Comparison of ENCODE assay signal across 23 cellular contexts in the genomic region with DNA sequence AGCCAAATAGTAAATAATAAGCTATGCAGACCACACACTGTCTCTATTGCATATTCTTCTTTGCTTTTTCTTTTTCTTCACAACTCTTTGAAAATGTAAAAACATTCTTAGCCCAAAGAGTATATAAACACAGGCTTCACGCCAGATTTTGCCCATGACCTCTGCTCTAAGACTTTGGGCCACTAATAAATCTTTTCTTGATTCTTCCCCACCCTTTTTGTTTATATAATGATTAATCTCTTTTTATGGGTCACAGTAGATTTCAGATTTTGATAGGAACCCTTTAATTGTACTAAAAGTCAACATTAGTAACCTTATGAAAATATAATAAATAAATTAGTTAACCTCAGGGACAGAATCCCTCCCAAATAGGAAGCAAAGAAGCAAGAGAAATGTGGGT. TPM values are rescaled to one million over a fixed set of nuclear protein-coding genes. Genes with fewer than 3 reads are reported as not detected.
DNase-seq lines count a peak whose midpoint lies in the region; ATAC-seq and TF ChIP-seq lines count a peak whose summit lies in the region.
"Had no signal": no experiment of that assay in that cellular context is flagged by ENCODE, and none has a peak within 500 bp of the region (broad histone marks: within the 10 kb centered on the region; RNA-seq: fewer than 3 reads in every experiment).

No MANE protein-coding gene starts in this region.

- CTCF ChIA-PET in PC-9 (lab: Charles Lee): interaction anchor here (0.5 kb wide), 1 partner anchor 96 kb away, joined by 5 read pairs; no protein-coding TSS in a partner anchor

- in situ Hi-C loops in KBM-7 (cut with MboI; ENCODE audit: low pct_unique_long_range_greater_than_20kb, low sequenced_read_pairs): no loop called here

- no peak overlapping the region for H3K4me3 ChIP-seq in PC-9
- H3K4me3 ChIP-seq in fibroblast of lung (replicated peaks in 1 of 4; ENCODE audit: control extremely low read depth in 1 of 4, insufficient read depth in 1 of 4, low read depth in 3 of 4, low read length in 4 of 4): no peak overlapping the region
- H3K4me3 ChIP-seq: K562 had no signal

- no peaks in the 10 kb centered on the region for H3K9me3 ChIP-seq in PC-9 (ENCODE audit: insufficient read depth, low read depth)
- no peaks in the 10 kb centered on the region for H3K9me3 ChIP-seq in fibroblast of lung (ENCODE audit: control insufficient read depth, insufficient read depth, low read depth, low read length)

- no peaks in the 10 kb centered on the region for H3F3A ChIP-seq in PC-9 (ENCODE audit: insufficient read depth, low read depth)

- TF ChIP-seq CTCF in PC-9 (conservative IDR thresholded peaks at IDR 0.05) (no peak), fibroblast of lung (conservative IDR thresholded peaks at IDR 0.05 in 1 of 2, IDR thresholded peaks at IDR 0.05 in 1 of 2; ENCODE audit: low read depth in 1 of 2, low read length in 2 of 2) (no peak)

- no peak overlapping the region for H3K9ac ChIP-seq in fibroblast of lung (ENCODE audit: insufficient read depth, low read length)

- H2AFZ ChIP-seq in PC-9 (no peak overlapping the region), fibroblast of lung (ENCODE audit: low read length) (no peak overlapping the region)

- no peaks in the 10 kb centered on the region for H3K9me2 ChIP-seq in PC-9 (ENCODE audit: insufficient read depth)

- H3K27ac ChIP-seq in PC-9: no peak overlapping the region
- H3K27ac ChIP-seq in fibroblast of lung (ENCODE audit: insufficient read depth, low read length): no peak overlapping the region

- ATAC-seq in GM19395 (IDR thresholded peaks at IDR 0.05; ENCODE audit: unreplicated experiment): no peak
- ATAC-seq: HepG2, K562, Right ventricle myocardium inferior had no signal

- peak overlapping the region; percentile 37; the same call in 1 of the 2 replicates for H3K4me2 ChIP-seq in PC-9
- H3K4me2 ChIP-seq in fibroblast of lung (ENCODE audit: extremely low read depth, insufficient read depth, low read length): no peak overlapping the region

- DNase-seq in HT-29 (ENCODE audit: low spot score) (peak; percentile 69), PC-9 (peak in 1 of 2 experiments; percentile 38), fibroblast of lung (ENCODE audit: low read depth in 2 of 2) (peak; percentile 10 to 31), stromal cell of bone marrow (ENCODE audit: low read depth) (peak; percentile 21), OCI-M2 (lab: John Stamatoyannopoulos, UW; ENCODE audit: unreplicated experiment) (no peak), KBM-7 (no peak)
- DNase-seq: CD4-positive, CD25-positive, alpha-beta regulatory T cell; COR-L47; DMS 273 treated with DMSO at 0.1 percent for 48 hours; DMS79 treated with DMSO at 0.1 percent for 48 hours; H7; HFFc6; NCI-H1436; NCI-H2029; NCI-H2227 treated with DMSO at 0.1 percent for 48 hours; NCI-H510A; NCI-H748 treated with DMSO at 0.1 percent for 48 hours had no signal

- H3K4me1 ChIP-seq in PC-9 (replicated peaks; ENCODE audit: insufficient read depth) (peaks cover 28% of the 10 kb centered on the region), fibroblast of lung (ENCODE audit: control insufficient read depth, extremely low read depth, insufficient read depth, low read length) (peaks cover 9% of the 10 kb centered on the region)

- POLR2A ChIA-PET in PC-9 (lab: Charles Lee; ENCODE audit: unreplicated experiment): interaction anchor here (0.6 kb wide), 1 partner anchor 75 kb away, joined by 6 read pairs; no protein-coding TSS in a partner anchor

- no peaks in the 10 kb centered on the region for H4K20me1 ChIP-seq in PC-9 (ENCODE audit: insufficient read depth)
- H4K20me1 ChIP-seq in fibroblast of lung (ENCODE audit: control insufficient read depth, extremely low read depth, insufficient read depth, low read length): no peaks in the 10 kb centered on the region

- H3K27me3 ChIP-seq in PC-9 (ENCODE audit: insufficient read depth, low read depth): peaks cover 11% of the 10 kb centered on the region; the same call in 1 of the 2 replicates
- no peaks in the 10 kb centered on the region for H3K27me3 ChIP-seq in fibroblast of lung (ENCODE audit: control insufficient read depth, insufficient read depth, low read length)

- H3K36me3 ChIP-seq in PC-9 (ENCODE audit: low read depth) (no peaks in the 10 kb centered on the region), fibroblast of lung (ENCODE audit: control insufficient read depth, insufficient read depth, low read length) (no peaks in the 10 kb centered on the region)

- H3K79me2 ChIP-seq in PC-9 (ENCODE audit: low read depth): no peaks in the 10 kb centered on the region
- no peaks in the 10 kb centered on the region for H3K79me2 ChIP-seq in fibroblast of lung (ENCODE audit: control insufficient read depth, insufficient read depth, low read length)

- no TSS peak for BruUV-seq in PC-9 (replicated peaks; lab: Mats Ljungman, UMichigan)

- intact Hi-C loops in PC-9 (cut with micrococcal nuclease; ENCODE audit: unreplicated experiment): no loop called here

RNA-seq across cellular contexts. Expression of a gene that starts 15.8 kb away (rescaled TPM):
- 1.4 TPM in 1 of 2 replicates, not detected in the other for total RNA-seq in HT-29 (2014; rRNA removed; shearing (Covaris generic))
- 8.0 and 9.1 TPM in 2 replicates for total RNA-seq in PC-9 (2021)
- total RNA-seq in fibroblast of lung: 2.3 and 2.5 TPM in 2 replicates
- 0.16 and 1.4 TPM in 2 replicates for polyA plus RNA-seq in fibroblast of lung
- polyA plus RNA-seq in fibroblast of lung (2012): 0.08 and 1.5 TPM in 2 replicates
- 0.67 TPM in 1 of 2 replicates, not detected in the other for polyA minus RNA-seq in fibroblast of lung (ENCODE audit: low replicate concordance)
- total RNA-seq: A673; CD4-positive, CD25-positive, alpha-beta regulatory T cell; HepG2; HFFc6; K562 had no signal
- polyA plus RNA-seq: BJ, HepG2, K562 had no signal

RNA-seq across cellular contexts. Expression of a gene that starts 56.8 kb away (rescaled TPM):
- 2.0 and 3.4 TPM in 2 replicates for total RNA-seq in HT-29 (2014; rRNA removed; shearing (Covaris generic))
- total RNA-seq in PC-9 (2021) (6.2 and 7.1 TPM in 2 replicates), fibroblast of lung (3.6 and 4.0 TPM in 2 replicates)
- 1.8 and 2.7 TPM in 2 replicates for polyA plus RNA-seq in fibroblast of lung
- 1.0 and 1.4 TPM in 2 replicates for polyA plus RNA-seq in fibroblast of lung (2012)
- polyA minus RNA-seq in fibroblast of lung (ENCODE audit: low replicate concordance): 1.0 TPM in 1 of 2 replicates, not detected in the other
- polyA plus RNA-seq: K562 had no signal

Comparison
In these comparisons a context has a peak if more than half of its experiments do, and no peak if none do; other contexts are left out.
1. DNase-seq: peak in HT-29 (single experiment), fibroblast of lung (2 of 2) and stromal cell of bone marrow (single experiment); none in OCI-M2 (single experiment) and KBM-7 (single experiment).